8 cellular contexts compared by ENCODE assay signal in genomic region chr9:113410207-113411158, GRCh38. TPM values are rescaled to one million over a fixed set of nuclear protein-coding genes. Genes with fewer than 3 reads are reported as not detected.
A peak's percentile ranks its signal among the peaks of the same experiment; 100 is the strongest.
DNase-seq lines count a peak whose midpoint lies in the region; ATAC-seq and TF ChIP-seq lines count a peak whose summit lies in the region.

A gene with protein sequence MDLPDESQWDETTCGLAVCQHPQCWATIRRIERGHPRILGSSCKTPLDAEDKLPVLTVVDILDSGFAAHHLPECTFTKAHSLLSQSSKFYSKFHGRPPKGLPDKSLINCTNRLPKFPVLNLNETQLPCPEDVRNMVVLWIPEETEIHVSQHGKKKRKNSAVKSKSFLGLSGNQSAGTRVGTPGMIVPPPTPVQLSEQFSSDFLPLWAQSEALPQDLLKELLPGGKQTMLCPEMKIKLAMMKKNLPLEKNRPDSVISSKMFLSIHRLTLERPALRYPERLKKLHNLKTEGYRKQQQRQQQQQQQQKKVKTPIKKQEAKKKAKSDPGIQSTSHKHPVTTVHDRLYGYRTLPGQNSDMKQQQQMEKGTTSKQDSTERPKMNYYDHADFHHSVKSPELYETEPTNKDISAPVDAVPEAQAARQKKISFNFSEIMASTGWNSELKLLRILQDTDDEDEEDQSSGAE (plus strand): TSS chr9:113410747. CDS start chr9:113413494, 2,747 bp downstream.
A gene with protein sequence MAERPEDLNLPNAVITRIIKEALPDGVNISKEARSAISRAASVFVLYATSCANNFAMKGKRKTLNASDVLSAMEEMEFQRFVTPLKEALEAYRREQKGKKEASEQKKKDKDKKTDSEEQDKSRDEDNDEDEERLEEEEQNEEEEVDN (minus strand): TSS chr9:113410675. CDS start chr9:113410293, 382 bp downstream.

- intact Hi-C loops in breast epithelium (cut with DNase I; ENCODE audit: low total_unique reads), result no loop called here

- peak; percentile 94 for DNase-seq in ACHN
- peak; percentile 98 for DNase-seq in NCI-H2171 treated with DMSO at 0.1 percent for 48 hours (lab: John Stamatoyannopoulos, UW)
- DNase-seq in breast epithelium (ENCODE audit: low spot score in 2 of 2), result peak; percentile 91 to 93

- H3K27me3 ChIP-seq in breast epithelium (no peaks in the 10 kb centered on the region), iPS-20b (ENCODE audit: insufficient read depth, low read length) (no peaks in the 10 kb centered on the region)

- peak; percentile 71 for ATAC-seq in GM18870 (IDR thresholded peaks at IDR 0.05; ENCODE audit: unreplicated experiment)
- peak; percentile 91 for ATAC-seq in HG03108 (IDR thresholded peaks at IDR 0.05; ENCODE audit: unreplicated experiment)

- H3K36me3 ChIP-seq in breast epithelium, result no peaks in the 10 kb centered on the region
- peaks cover 27% of the 10 kb centered on the region for H3K36me3 ChIP-seq in iPS-20b (ENCODE audit: insufficient read depth, low read depth, low read length)

- no peaks in the 10 kb centered on the region for H3K9me3 ChIP-seq in breast epithelium
- no peaks in the 10 kb centered on the region for H3K9me3 ChIP-seq in iPS-20b (ENCODE audit: insufficient read depth, low read depth, low read length)

- H3K27ac ChIP-seq in VCaP (peak within 1 kb of the TSS; percentile 98), breast epithelium (peak within 1 kb of the TSS; percentile 99), iPS-20b (ENCODE audit: low read length) (peak within 1 kb of the TSS; percentile 96), skin epidermis (peak within 1 kb of the TSS; percentile 13 to 100 (median 97))

- peak within 1 kb of the TSS; percentile 97 for H3K9ac ChIP-seq in iPS-20b (ENCODE audit: low read depth, low read length)

- TF ChIP-seq CTCF in VCaP (conservative IDR thresholded peaks at IDR 0.05), result no peak
- TF ChIP-seq CTCF in breast epithelium (IDR thresholded peaks at IDR 0.05), result peak in 1 of 3 donors; percentile 5

- H3K4me1 ChIP-seq in breast epithelium (peaks cover 0 to 9% of the 10 kb centered on the region in 2 donors), iPS-20b (ENCODE audit: insufficient read depth, low read length) (peaks cover 3% of the 10 kb centered on the region; the same call in 1 of the 2 replicates)

- in situ Hi-C loops in ACHN (cut with HindIII; ENCODE audit: low pct_ligation_motif_present, low pct_unique_long_range_greater_than_20kb, low sequenced_read_pairs), result no loop called here

- TF ChIP-seq POLR2A in breast epithelium (IDR thresholded peaks at IDR 0.05), result peak; percentile 45

- H3K4me3 ChIP-seq in breast epithelium (peak within 1 kb of the TSS; percentile 80 to 97 (median 91)), iPS-20b (ENCODE audit: low read length) (peak within 1 kb of the TSS; percentile 94), skin epidermis (peak within 1 kb of the TSS; percentile 60 to 89 (median 70))

RNA-seq across cellular contexts. Expression of the first gene that starts in this region (rescaled TPM):
- total RNA-seq in breast epithelium, result 1 to 10 TPM in 1 of 3 donors, under 1 TPM in 2; 0.59 to 1.6 (median 0.66) TPM

RNA-seq across cellular contexts. Expression of the second gene that starts in this region (rescaled TPM):
- total RNA-seq in breast epithelium, result 10 to 100 TPM; 34.2 to 46.1 (median 35.1) TPM

Comparison
In these comparisons a context has a peak if more than half of its experiments do, and no peak if none do; other contexts are left out.
1. Peak in every context shown above with its lines: DNase-seq, ATAC-seq, H3K4me3 ChIP-seq and H3K27ac ChIP-seq.